Comparison of ENCODE assay signal across 1 cellular context in the genomic region with DNA sequence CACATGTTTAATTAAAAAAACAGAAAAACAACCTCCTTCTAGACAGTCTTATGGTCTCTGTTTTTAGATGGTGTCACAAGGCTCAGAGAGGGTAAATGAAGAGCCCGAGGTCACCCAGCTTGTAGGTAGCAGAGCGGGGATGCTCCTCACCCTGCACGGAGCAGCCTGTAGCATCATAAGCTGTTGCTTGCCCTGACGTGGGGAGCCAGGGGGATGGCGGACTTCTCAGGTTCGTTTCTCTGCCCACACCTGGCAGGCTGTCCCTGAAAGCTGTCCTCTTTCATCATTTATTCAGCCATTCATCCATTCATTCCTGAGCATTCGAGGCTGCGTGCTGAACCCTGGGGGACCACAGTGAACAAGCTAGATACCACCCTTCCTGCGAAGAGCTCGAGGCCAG.
TF ChIP-seq lines count a peak whose summit lies in the region.

No MANE protein-coding gene starts in this region.

TF ChIP-seq in SK-N-SH, 30 proteins besides CTCF, POLR2A, EP300 and RAD21 (continued from another document):
- TF ChIP-seq MEF2A (IDR thresholded peaks at IDR 0.05; ENCODE audit: borderline replicate concordance, low read depth) (no peak), CHD2 (IDR thresholded peaks at IDR 0.05; ENCODE audit: low read length, partially characterized antibody) (no peak)
